ENCODE assay signal across 8 cellular contexts in genomic region chr6:27902335-27903314, GRCh38. TPM values are rescaled to one million over a fixed set of nuclear protein-coding genes. Genes with fewer than 3 reads are reported as not detected.
A peak's percentile ranks its signal among the peaks of the same experiment; 100 is the strongest.
DNase-seq lines count a peak whose midpoint lies in the region; ATAC-seq and TF ChIP-seq lines count a peak whose summit lies in the region.

No MANE protein-coding gene starts in this region.

- WGBS in heart left ventricle, 4 donors: 2 to 4% (median 2%) methylated on average over 38 of the region's 38 CpGs
- 2 to 23% methylated on average over 38 of the region's 38 CpGs for WGBS in upper lobe of left lung, 2 donors

- H3K36me3 Mint-ChIP-seq in activated naive CD8-positive, alpha-beta T cell treated with anti-CD3 and anti-CD28 coated beads, Interleukin-2, amount 50 U/mL, for 24 hours (ENCODE audit: low read depth): peaks cover 8% of the 10 kb centered on the region

- intact Hi-C loops in heart left ventricle (cut with DNase I) (loop anchor here in 3 of 10 donors (5.0 kb wide), 4 partner anchors 385 to 770 kb away; a partner anchor contains a TSS), posterior cingulate gyrus (cut with DNase I) (loop anchor here (5.0 kb wide), 1 partner anchor 725 kb away; no protein-coding TSS in a partner anchor)

- H3K4me1 Mint-ChIP-seq in activated naive CD8-positive, alpha-beta T cell treated with anti-CD3 and anti-CD28 coated beads, Interleukin-2, amount 50 U/mL, for 24 hours: peaks cover 19% of the 10 kb centered on the region

- H3K27ac ChIP-seq in heart left ventricle: peak overlapping the region in 11 of 12 donors; percentile 36 to 90 (median 76)
- H3K27ac ChIP-seq in upper lobe of left lung: peak overlapping the region; percentile 65 to 80 (median 80)

- DNase-seq in GM03348 (ENCODE audit: low spot score): peak; percentile 70
- DNase-seq in HEK293T (ENCODE audit: extremely low spot score): peak; percentile 69
- DNase-seq in NB4 (ENCODE audit: low read depth): peak; percentile 82
- peak; percentile 70 to 86 for DNase-seq in SW 1271 (lab: John Stamatoyannopoulos, UW)
- peak; percentile 85 for DNase-seq in activated naive CD8-positive, alpha-beta T cell treated with anti-CD3 and anti-CD28 coated beads, Interleukin-2, amount 50 U/mL, for 24 hours
- peak; percentile 73 to 86 (median 83) for DNase-seq in heart left ventricle
- peak; percentile 74 to 96 (median 85) for DNase-seq in posterior cingulate gyrus
- DNase-seq in upper lobe of left lung: peak; percentile 74 to 92

- TF ChIP-seq POLR2A in NB4 (IDR thresholded peaks at IDR 0.05; ENCODE audit: extremely low read depth, insufficient read length): no peak
- TF ChIP-seq POLR2A in heart left ventricle (IDR thresholded peaks at IDR 0.05): no peak
- TF ChIP-seq POLR2A in upper lobe of left lung (IDR thresholded peaks at IDR 0.05): no peak

- no peaks in the 10 kb centered on the region for H3K9me3 Mint-ChIP-seq in activated naive CD8-positive, alpha-beta T cell treated with anti-CD3 and anti-CD28 coated beads, Interleukin-2, amount 50 U/mL, for 24 hours

- ATAC-seq in activated naive CD8-positive, alpha-beta T cell treated with anti-CD3 and anti-CD28 coated beads, Interleukin-2, amount 50 U/mL, for 24 hours: peak; percentile 90
- ATAC-seq in heart left ventricle: peak; percentile 90 to 96 (median 96)
- peak; percentile 89 to 94 for ATAC-seq in upper lobe of left lung (ENCODE audit: low FRiP score in 2 of 2)

- H3K4me3 ChIP-seq in NB4 (ENCODE audit: low read depth, low read length) (peak overlapping the region; percentile 83), heart left ventricle (peak overlapping the region; percentile 30 to 71 (median 60)), upper lobe of left lung (peak overlapping the region; percentile 49 to 59 (median 54))

- POLR2A ChIA-PET in HEK293T (lab: Yijun Ruan, JAX): interaction anchor here (0.7 to 1.4 kb wide), 7 partner anchors 10 to 695 kb away, joined by 3 to 18 read pairs (median 6); a partner anchor contains a TSS

- TF ChIP-seq EP300 in upper lobe of left lung (IDR thresholded peaks at IDR 0.05): no peak

- H3K36me3 ChIP-seq in heart left ventricle: no peaks in the 10 kb centered on the region
- H3K36me3 ChIP-seq in upper lobe of left lung: no peaks in the 10 kb centered on the region

- peak overlapping the region; percentile 84 for H3K4me3 Mint-ChIP-seq in activated naive CD8-positive, alpha-beta T cell treated with anti-CD3 and anti-CD28 coated beads, Interleukin-2, amount 50 U/mL, for 24 hours

- H3K9me3 ChIP-seq in heart left ventricle (no peaks in the 10 kb centered on the region), upper lobe of left lung (no peaks in the 10 kb centered on the region)

- H3K27me3 Mint-ChIP-seq in activated naive CD8-positive, alpha-beta T cell treated with anti-CD3 and anti-CD28 coated beads, Interleukin-2, amount 50 U/mL, for 24 hours: peaks cover 8% of the 10 kb centered on the region

- CTCF ChIA-PET in HEK293T (lab: Yijun Ruan, JAX): interaction anchor here (0.7 to 0.8 kb wide), 2 partner anchors 202 to 505 kb away, joined by 4 read pairs; no protein-coding TSS in a partner anchor

- no peaks in the 10 kb centered on the region for H3K27me3 ChIP-seq in heart left ventricle
- no peaks in the 10 kb centered on the region for H3K27me3 ChIP-seq in upper lobe of left lung

- TF ChIP-seq CTCF in NB4 (IDR thresholded peaks at IDR 0.05; ENCODE audit: low read depth, low read length): no peak
- TF ChIP-seq CTCF in heart left ventricle (IDR thresholded peaks at IDR 0.05): no peak
- TF ChIP-seq CTCF in upper lobe of left lung (IDR thresholded peaks at IDR 0.05): peak in 1 of 6 experiments; percentile 9

- peaks cover 0 to 14% (median 2%) of the 10 kb centered on the region in 12 donors for H3K4me1 ChIP-seq in heart left ventricle
- H3K4me1 ChIP-seq in upper lobe of left lung: peaks cover 3 to 7% (median 6%) of the 10 kb centered on the region in 4 donors

- H3K27ac Mint-ChIP-seq in activated naive CD8-positive, alpha-beta T cell treated with anti-CD3 and anti-CD28 coated beads, Interleukin-2, amount 50 U/mL, for 24 hours: peak overlapping the region; percentile 97

TF ChIP-seq in HEK293T, 16 proteins besides CTCF, POLR2A, EP300 and RAD21:
- no peak for TF ChIP-seq HDGF (IDR thresholded peaks at IDR 0.05; ENCODE audit: borderline replicate concordance)
- TF ChIP-seq L3MBTL2 (conservative IDR thresholded peaks at IDR 0.05): peak; percentile 90
- TF ChIP-seq ZNF384 (IDR thresholded peaks at IDR 0.05): peak; percentile 84
TF ChIP-seq in HEK293T: peak in this region for 2.

RNA-seq across cellular contexts. Expression of gene OR2B2, which starts 9.6 kb away (rescaled TPM):
- not detected for total RNA-seq in heart left ventricle
- polyA plus RNA-seq in heart left ventricle: not detected
- total RNA-seq in upper lobe of left lung: not detected

RNA-seq across cellular contexts. Expression of gene OR2B6, which starts 54.4 kb away (rescaled TPM):
- not detected for total RNA-seq in heart left ventricle
- polyA plus RNA-seq in heart left ventricle: not detected
- total RNA-seq in upper lobe of left lung: not detected

Comparison
In these comparisons a context has a peak if more than half of its experiments do, and no peak if none do; other contexts are left out.
1. Peak in every context shown above with its lines: DNase-seq, ATAC-seq, H3K4me3 ChIP-seq and H3K27ac ChIP-seq.